In genomic region chr2:26782876-26783704, GRCh38 we compare ENCODE assay signal across 21 cellular contexts.
"Had no signal": no experiment of that assay in that cellular context is flagged by ENCODE, and none has a peak within 500 bp of the region (broad histone marks: within the 10 kb centered on the region; RNA-seq: fewer than 3 reads in every experiment).

No MANE protein-coding gene starts in this region.

- H3K27ac Mint-ChIP-seq: activated naive CD8-positive, alpha-beta T cell; endodermal cell; progenitor cell of endocrine pancreas; T-helper 2 cell treated with Interferon-gamma antibody and Interleukin-4, amounts not matched to agents 5 μg/mL and 100 μg/mL, for 36 hours had no signal

- H3K9me3 Mint-ChIP-seq: central memory CD8-positive, alpha-beta T cell; endodermal cell; naive thymus-derived CD4-positive, alpha-beta T cell; T-helper 2 cell treated with Interferon-gamma antibody and Interleukin-4, amounts not matched to agents 5 μg/mL and 100 μg/mL, for 36 hours had no signal

- H3K27ac ChIP-seq: breast epithelium, heart left ventricle, lower lobe of right lung, spleen, thyroid gland, WERI-Rb-1 had no signal

- DNase-seq: activated CD4-positive, CD25-positive, alpha-beta regulatory T cell treated with anti-CD3 and anti-CD28 coated beads, Interleukin-2, amount 50 U/mL, for 72 hours; activated gamma-delta T cell treated with Interleukin-2 at 50 U/mL for 16 hours; activated T-cell treated with anti-CD3 and anti-CD28 coated beads, Interleukin-2, amount 50 U/mL, for 1 hour; cortex of kidney; endodermal cell; heart left ventricle; lower lobe of right lung; mesendoderm; naive thymus-derived CD4-positive, alpha-beta T cell; retina; spleen; stimulated activated CD4-positive, alpha-beta T cell treated with anti-CD3 and anti-CD28 coated beads, Interleukin-4, amount 100 ng/mL, for 4 hours; stimulated activated naive CD8-positive, alpha-beta T cell treated with anti-CD3 and anti-CD28 coated beads, Interleukin-15, Interleukin-2, amounts not matched to agents 100 U/mL and 50 U/mL, for 24 hours; thyroid gland; WERI-Rb-1 had no signal

- H3K4me3 Mint-ChIP-seq: activated naive CD8-positive, alpha-beta T cell; central memory CD8-positive, alpha-beta T cell; endodermal cell; T-helper 2 cell treated with Interferon-gamma antibody and Interleukin-4, amounts not matched to agents 5 μg/mL and 100 μg/mL, for 36 hours had no signal

- H3K27me3 Mint-ChIP-seq: central memory CD8-positive, alpha-beta T cell had no signal

- H3K4me3 ChIP-seq: breast epithelium, heart left ventricle, lower lobe of right lung, spleen, thyroid gland had no signal

- ATAC-seq: heart left ventricle; left lobe of liver; lower lobe of right lung; naive thymus-derived CD4-positive, alpha-beta T cell; stimulated activated naive CD8-positive, alpha-beta T cell treated with anti-CD3 and anti-CD28 coated beads, Interleukin-15, Interleukin-2, amounts not matched to agents 100 U/mL and 50 U/mL, for 24 hours had no signal

- H3K9me3 ChIP-seq: breast epithelium, heart left ventricle, lower lobe of right lung, spleen, thyroid gland had no signal
